Comparison of ENCODE assay signal across 1 cellular context in genomic region chr11:12365965-12366575, GRCh38.
A peak's percentile ranks its signal among the peaks of the same experiment; 100 is the strongest.
TF ChIP-seq lines count a peak whose summit lies in the region.

No MANE protein-coding gene starts in this region.

TF ChIP-seq in K562, 482 proteins besides CTCF, POLR2A, EP300 and RAD21 (continued from another document):
- peak; percentile 79 to 81; a peak in 3 of 4 replicates for TF ChIP-seq FOXK2 (conservative IDR thresholded peaks at IDR 0.05 in 1 of 2, IDR thresholded peaks at IDR 0.05 in 1 of 2; ENCODE audit: low read depth in 2 of 2)
- TF ChIP-seq ETV1 (tag; conservative IDR thresholded peaks at IDR 0.05; ENCODE audit: low read depth): 0 out of 2 replicates have a peak, but pooled peaks have one; percentile 28
- TF ChIP-seq MEIS2 (IDR thresholded peaks at IDR 0.05; ENCODE audit: partially characterized antibody): peak; percentile 17
- TF ChIP-seq FOXA3 (CRISPR knock-in tag; conservative IDR thresholded peaks at IDR 0.05 in 1 of 2, IDR thresholded peaks at IDR 0.05 in 1 of 2): peak; percentile 87 to 92
- TF ChIP-seq PHF20 (IDR thresholded peaks at IDR 0.05; ENCODE audit: partially characterized antibody): peak; percentile 16
- 0 out of 2 replicates have a peak, but pooled peaks have one; percentile 26 for TF ChIP-seq ZFX (CRISPR knock-in tag; IDR thresholded peaks at IDR 0.05)
- TF ChIP-seq PKNOX1 (IDR thresholded peaks at IDR 0.05): peak; percentile 83
- TF ChIP-seq CTBP1 (IDR thresholded peaks at IDR 0.05; ENCODE audit: borderline replicate concordance): peak; percentile 38; the same call in 1 of the 2 replicates
- peak; percentile 17; the same call in 1 of the 2 replicates for TF ChIP-seq VEZF1 (CRISPR knock-in tag; IDR thresholded peaks at IDR 0.05)
- peak; percentile 59; the same call in 1 of the 2 replicates for TF ChIP-seq FOXJ2 (tag; IDR thresholded peaks at IDR 0.05)
- 0 out of 2 replicates have a peak, but pooled peaks have one; percentile 27 for TF ChIP-seq GABPA (tag; conservative IDR thresholded peaks at IDR 0.05; ENCODE audit: low read depth)
- 0 out of 4 replicates have a peak, but pooled peaks of 1 of the 2 experiments have one; percentile 16 for TF ChIP-seq NRF1 (conservative IDR thresholded peaks at IDR 0.05 in 1 of 2, IDR thresholded peaks at IDR 0.05 in 1 of 2)
TF ChIP-seq in K562: peak in this region for 14; not testable (repeated sequence) for 468.
